In the genomic region with DNA sequence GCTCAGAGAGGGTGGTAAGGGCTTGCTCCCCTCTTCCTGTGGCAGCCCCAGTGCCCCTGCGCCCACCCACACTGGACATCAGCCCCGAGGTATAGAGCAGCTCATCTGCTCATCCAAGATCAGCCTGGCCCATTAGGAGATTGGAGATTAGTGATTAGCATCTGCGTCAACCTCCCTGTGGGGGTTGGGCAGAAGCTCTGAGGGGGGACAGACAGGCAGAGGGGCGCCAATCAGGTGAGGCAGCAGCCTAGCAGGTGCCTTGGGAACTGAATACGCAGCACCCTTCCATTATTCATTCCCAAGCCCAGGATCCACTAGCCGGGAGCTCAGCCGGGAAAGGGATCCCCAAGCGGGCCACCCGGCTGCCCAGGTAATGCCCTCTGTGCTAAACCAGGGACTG, we compare ENCODE assay signal across 16 cellular contexts. TPM values are rescaled to one million over a fixed set of nuclear protein-coding genes. Genes with fewer than 3 reads are reported as not detected.
DNase-seq lines count a peak whose midpoint lies in the region; ATAC-seq, FAIRE-seq and TF ChIP-seq lines count a peak whose summit lies in the region.
"Had no signal": no experiment of that assay in that cellular context is flagged by ENCODE, and none has a peak within 500 bp of the region (broad histone marks: within the 10 kb centered on the region; RNA-seq: fewer than 3 reads in every experiment).

No MANE protein-coding gene starts in this region.

- ATAC-seq in gastroesophageal sphincter (no peak), thoracic aorta (ENCODE audit: insufficient number of reproducible peaks, low FRiP score, low read depth) (no peak)
- ATAC-seq: activated T-cell treated with anti-CD3 and anti-CD28 coated beads, Interleukin-2, amount 50 U/mL, for 4 hours had no signal

- peaks cover under 1 to 100% (median 38%) of the 10 kb centered on the region in 3 donors for H3K4me1 ChIP-seq in gastroesophageal sphincter
- peaks cover 19 to 100% of the 10 kb centered on the region in 2 donors for H3K4me1 ChIP-seq in thoracic aorta (ENCODE audit: control insufficient read depth in 1 of 2, low read depth in 2 of 2)

- TF ChIP-seq POLR2A in GM12891 (IDR thresholded peaks at IDR 0.05; ENCODE audit: low read depth, low read length) (no peak), gastroesophageal sphincter (IDR thresholded peaks at IDR 0.05) (no peak)

- no peak for TF ChIP-seq EP300 in gastroesophageal sphincter (IDR thresholded peaks at IDR 0.05)

- DNase-seq in GM12891 (ENCODE audit: insufficient read length, low spot score) (peak; percentile 13), NCI-H82 treated with DMSO at 0.1 percent for 48 hours (lab: John Stamatoyannopoulos, UW; ENCODE audit: unreplicated experiment) (peak; percentile 18), thoracic aorta (ENCODE audit: low spot score) (no peak), DMS79 (lab: John Stamatoyannopoulos, UW) (no peak), NCI-H1694 (lab: John Stamatoyannopoulos, UW) (no peak)
- no peak for DNase-seq in stimulated activated CD4-positive, alpha-beta T cell treated with anti-CD3 and anti-CD28 coated beads, Interleukin-2, amount 100 ng/mL, for 48 hours
- DNase-seq: activated CD4-positive, alpha-beta T cell treated with anti-CD3 and anti-CD28 coated beads for 1 hour; activated CD8-positive, alpha-beta memory T cell treated with anti-CD3 and anti-CD28 coated beads for 24 hours; activated naive CD4-positive, alpha-beta T cell treated with anti-CD3 and anti-CD28 coated beads, Interleukin-2, amount 10 ng/mL, durations not matched to agents 7 days and 5 days; activated T-cell treated with anti-CD3 and anti-CD28 coated beads, Interleukin-2, amount 50 U/mL, for 4 hours; anterior cingulate cortex; Kasumi-1; NCI-H1048; NCI-H2029 treated with DMSO at 0.1 percent for 48 hours had no signal

- FAIRE-seq in GM12891 (lab: Jason Lieb, UNC) = no peak

- H3K36me3 ChIP-seq in gastroesophageal sphincter = peaks cover 0 to 100% of the 10 kb centered on the region in 2 donors
- H3K36me3 ChIP-seq in thoracic aorta = peaks cover 83% of the 10 kb centered on the region

- no peaks in the 10 kb centered on the region for H3K27me3 ChIP-seq in gastroesophageal sphincter
- no peaks in the 10 kb centered on the region for H3K27me3 ChIP-seq in thoracic aorta (replicated peaks; ENCODE audit: insufficient read depth)

- WGBS in gastroesophageal sphincter (ENCODE audit: low coverage in 1 of 2), 2 donors = 7 to 60% methylated on average over 1 to 2 of the region's 9 CpGs

- peak overlapping the region; percentile 41 to 65 for H3K4me3 ChIP-seq in gastroesophageal sphincter
- no peak overlapping the region for H3K4me3 ChIP-seq in thoracic aorta

- H3K27ac ChIP-seq in gastroesophageal sphincter = peak overlapping the region; percentile 86 to 100 (median 98)
- H3K27ac ChIP-seq in thoracic aorta = peak overlapping the region; percentile 73 to 88

- TF ChIP-seq CTCF in gastroesophageal sphincter (IDR thresholded peaks at IDR 0.05) (no peak), thoracic aorta (IDR thresholded peaks at IDR 0.05) (no peak)

- H3K9me3 ChIP-seq in gastroesophageal sphincter (no peaks in the 10 kb centered on the region), thoracic aorta (no peaks in the 10 kb centered on the region)

TF ChIP-seq in GM12891, 5 proteins besides CTCF, POLR2A, EP300 and RAD21:
- TF ChIP-seq PAX5 (IDR thresholded peaks at IDR 0.05; ENCODE audit: insufficient read depth, low read length, severe bottlenecking) = no peak
- TF ChIP-seq SPI1 (IDR thresholded peaks at IDR 0.05; ENCODE audit: low read depth, low read length) = no peak
- TF ChIP-seq TAF1 (IDR thresholded peaks at IDR 0.05; ENCODE audit: low read depth, low read length) = no peak
- no peak for TF ChIP-seq POU2F2 (IDR thresholded peaks at IDR 0.05; ENCODE audit: low read depth, low read length)
- no peak for TF ChIP-seq POLR2AphosphoS5 (IDR thresholded peaks at IDR 0.05; ENCODE audit: low read depth, low read length)

RNA-seq across cellular contexts. Expression of gene SMTN, which starts 11.0 kb away (rescaled TPM):
- polyA plus RNA-seq in GM12891 (2012; ENCODE audit: low read depth, missing spikeins) = 5.0 TPM
- total RNA-seq in gastroesophageal sphincter (1,000 to 10,000 TPM in 2 of 4 donors, 100 to 1,000 TPM in 2; 900 to 1,687 (median 1,274) TPM), thoracic aorta (100 to 1,000 TPM; 632 to 946 TPM)

RNA-seq across cellular contexts. Expression of gene SELENOM, which starts 15.2 kb away (rescaled TPM):
- 8.5 TPM for polyA plus RNA-seq in GM12891 (2012; ENCODE audit: low read depth, missing spikeins)
- 1,000 to 10,000 TPM in 3 of 4 donors, 100 to 1,000 TPM in 1; 941 to 2,300 (median 1,432) TPM for total RNA-seq in gastroesophageal sphincter
- total RNA-seq in thoracic aorta = 1,000 to 10,000 TPM in 1 of 2 donors, 100 to 1,000 TPM in 1; 453 to 1,695 TPM

RNA-seq across cellular contexts. Expression of gene INPP5J, which starts 30.6 kb away (rescaled TPM):
- polyA plus RNA-seq in GM12891 (2012; ENCODE audit: low read depth, missing spikeins) = 0.04 TPM
- 1 to 10 TPM in 3 of 4 donors, under 1 TPM in 1; 0.54 to 5.3 (median 2.1) TPM for total RNA-seq in gastroesophageal sphincter
- total RNA-seq in thoracic aorta = 1 to 10 TPM; 2.3 to 4.1 TPM

RNA-seq across cellular contexts. Expression of gene PLA2G3, which starts 48.1 kb away (rescaled TPM):
- polyA plus RNA-seq in GM12891 (2012; ENCODE audit: low read depth, missing spikeins) = not detected
- total RNA-seq in gastroesophageal sphincter (under 1 TPM in 3 of 4 donors, not detected in 1; 0.12 to 0.47 (median 0.22) TPM), thoracic aorta (not detected)
- total RNA-seq: activated T-cell treated with anti-CD3 and anti-CD28 coated beads, Interleukin-2, amount 50 U/mL, for 4 hours; NCI-H460 had no signal

Comparison
In these comparisons a context has a peak if more than half of its experiments do, and no peak if none do; other contexts are left out.
1. DNase-seq: peak in GM12891 (single experiment) and NCI-H82 treated with DMSO at 0.1 percent for 48 hours (single experiment); none in thoracic aorta (single experiment), stimulated activated CD4-positive, alpha-beta T cell treated with anti-CD3 and anti-CD28 coated beads, Interleukin-2, amount 100 ng/mL, for 48 hours (0 of 2), DMS79 (single experiment) and NCI-H1694 (single experiment).